In genomic region chr5:134512661-134512999, GRCh38 we compare ENCODE assay signal across 17 cellular contexts. TPM values are rescaled to one million over a fixed set of nuclear protein-coding genes. Genes with fewer than 3 reads are reported as not detected.
DNase-seq lines count a peak whose midpoint lies in the region; ATAC-seq, FAIRE-seq and TF ChIP-seq lines count a peak whose summit lies in the region.
"Had no signal": no experiment of that assay in that cellular context is flagged by ENCODE, and none has a peak within 500 bp of the region (broad histone marks: within the 10 kb centered on the region; RNA-seq: fewer than 3 reads in every experiment).

No MANE protein-coding gene starts in this region.

- no peak for TF ChIP-seq POLR2A in K562 (conservative IDR thresholded peaks at IDR 0.05)

- peaks cover 27% of the 10 kb centered on the region for H3K4me1 Mint-ChIP-seq in activated naive CD4-positive, alpha-beta T cell treated with anti-CD3 and anti-CD28 coated beads, Interleukin-2, amount 50 U/mL, for 24 hours
- H3K4me1 Mint-ChIP-seq in type B pancreatic cell (ENCODE audit: unreplicated experiment): peaks cover 13% of the 10 kb centered on the region

- H4K8ac ChIP-seq in mesendoderm (ENCODE audit: low read depth, low read length): no peak overlapping the region

- H3K9me1 ChIP-seq in K562 (ENCODE audit: control insufficient read depth, insufficient read depth, low read length): no peaks in the 10 kb centered on the region

- CTCF ChIA-PET in K562 (lab: Yijun Ruan, JAX; ENCODE audit: low intra/inter-chr PET ratio): interaction anchor here (0.6 to 1.2 kb wide), 2 partner anchors 101 to 220 kb away, joined by 3 to 4 read pairs; partner anchors contain the start of gene CDKN2AIPNL

- H2BK120ac ChIP-seq in mesendoderm (ENCODE audit: low read depth, low read length): peak overlapping the region; percentile 16

- H3K4me3 Mint-ChIP-seq in activated naive CD4-positive, alpha-beta T cell treated with anti-CD3 and anti-CD28 coated beads, Interleukin-2, amount 50 U/mL, for 24 hours: no peak overlapping the region
- no peak overlapping the region for H3K4me3 Mint-ChIP-seq in type B pancreatic cell

- H3K36me3 ChIP-seq in K562 (ENCODE audit: control insufficient read depth, insufficient read depth, low read length): no peaks in the 10 kb centered on the region
- H3K36me3 ChIP-seq in mesendoderm (ENCODE audit: control insufficient read depth, insufficient read depth, low read length): no peaks in the 10 kb centered on the region
- H3K36me3 ChIP-seq: brain microvascular endothelial cell, HAP-1, tibial artery had no signal

- H3K9me3 ChIP-seq in K562 (replicated peaks; ENCODE audit: control insufficient read depth, insufficient read depth, low read depth, low read length): no peaks in the 10 kb centered on the region
- H3K9me3 ChIP-seq: HAP-1, mucosa of descending colon, tibial artery had no signal

- H3K56ac ChIP-seq in mesendoderm (ENCODE audit: low read length): peak overlapping the region; percentile 80

- no peak for DNase-seq in activated naive CD4-positive, alpha-beta T cell treated with anti-CD3 and anti-CD28 coated beads, Interleukin-2, amount 50 U/mL, for 72 hours (ENCODE audit: low spot score in 2 of 2)
- DNase-seq in K562 (ENCODE audit: extremely low read depth in 1 of 4, low spot score in 3 of 4) (no peak), mesendoderm (no peak), type B pancreatic cell (ENCODE audit: extremely low spot score, unreplicated experiment) (no peak), superior temporal gyrus (ENCODE audit: extremely low spot score) (no peak)
- no peak for DNase-seq in activated CD8-positive, alpha-beta memory T cell treated with anti-CD3 and anti-CD28 coated beads, Interleukin-2, amount 50 U/mL, for 48 hours
- DNase-seq: activated CD4-positive, CD25-positive, alpha-beta regulatory T cell; activated T-cell treated with anti-CD3 and anti-CD28 coated beads, Interleukin-2, amount 50 U/mL, for 48 hours; brain microvascular endothelial cell; DMS79 treated with DMSO at 0.1 percent for 48 hours; NCI-H524 had no signal

- no peaks in the 10 kb centered on the region for H3K79me2 ChIP-seq in K562 (ENCODE audit: control insufficient read depth, insufficient read depth, low read length)
- H3K79me2 ChIP-seq in mesendoderm (ENCODE audit: control insufficient read depth, insufficient read depth, low read length): no peaks in the 10 kb centered on the region

- no peak overlapping the region for H3K4me2 ChIP-seq in K562 (ENCODE audit: insufficient read depth, low read length)
- no peak overlapping the region for H3K4me2 ChIP-seq in mesendoderm (ENCODE audit: low read length)

- intact Hi-C loops in K562 (cut with micrococcal nuclease): loop anchor here (5.0 kb wide), 1 partner anchor 100 kb away; the partner anchor contains the start of gene CDKN2AIPNL

- H3K27me3 ChIP-seq in K562 (ENCODE audit: control insufficient read depth in 2 of 2, insufficient read depth in 2 of 2, low read length in 2 of 2) (no peaks in the 10 kb centered on the region), mesendoderm (ENCODE audit: insufficient read depth, low read length, poor library complexity) (no peaks in the 10 kb centered on the region)
- H3K27me3 ChIP-seq: brain microvascular endothelial cell, tibial artery had no signal

- H3K18ac ChIP-seq in mesendoderm (ENCODE audit: low read length): peak overlapping the region; percentile 30

- in situ Hi-C loops in K562 (cut with MboI): loop anchor here (5.0 kb wide), 1 partner anchor 100 kb away; the partner anchor contains the start of gene CDKN2AIPNL

- H3K36me3 Mint-ChIP-seq in activated naive CD4-positive, alpha-beta T cell treated with anti-CD3 and anti-CD28 coated beads, Interleukin-2, amount 50 U/mL, for 24 hours: no peaks in the 10 kb centered on the region
- H3K36me3 Mint-ChIP-seq in activated naive CD4-positive, alpha-beta T cell treated with anti-CD3 and anti-CD28 coated beads, Interleukin-2, amount 50 U/mL, for 72 hours: no peaks in the 10 kb centered on the region
- H3K36me3 Mint-ChIP-seq in type B pancreatic cell: no peaks in the 10 kb centered on the region

- H3K23ac ChIP-seq in mesendoderm (ENCODE audit: low read length): no peak overlapping the region

- H2AFZ ChIP-seq in K562 (ENCODE audit: low read depth, low read length): peak overlapping the region; percentile 78

- no peaks in the 10 kb centered on the region for H4K20me1 ChIP-seq in K562 (replicated peaks; ENCODE audit: control insufficient read depth, insufficient read depth, low read length)

- TF ChIP-seq EP300 in K562 (IDR thresholded peaks at IDR 0.05; ENCODE audit: low read length): no peak

- no peak overlapping the region for H4K5ac ChIP-seq in mesendoderm (ENCODE audit: low read length)

- no peak for FAIRE-seq in K562 (lab: Jason Lieb, UNC)
- FAIRE-seq: endothelial cell of umbilical vein had no signal

- H3K4me3 ChIP-seq in K562 (no peak overlapping the region), mesendoderm (ENCODE audit: low read length) (no peak overlapping the region)
- H3K4me3 ChIP-seq: HAP-1, mucosa of descending colon, tibial artery had no signal

- peak overlapping the region; percentile 49 for H3K4ac ChIP-seq in mesendoderm (ENCODE audit: low read depth, low read length)

- no peak overlapping the region for H2BK15ac ChIP-seq in mesendoderm (replicated peaks; ENCODE audit: low read depth)

- peak overlapping the region; percentile 4 for H3K27ac Mint-ChIP-seq in activated naive CD4-positive, alpha-beta T cell treated with anti-CD3 and anti-CD28 coated beads, Interleukin-2, amount 50 U/mL, for 24 hours
- H3K27ac Mint-ChIP-seq in activated naive CD4-positive, alpha-beta T cell treated with anti-CD3 and anti-CD28 coated beads, Interleukin-2, amount 50 U/mL, for 72 hours: peak overlapping the region in 1 of 2 donors; percentile 57
- peak overlapping the region; percentile 89 for H3K27ac Mint-ChIP-seq in type B pancreatic cell

- peak overlapping the region; percentile 83 for H2BK5ac ChIP-seq in mesendoderm (ENCODE audit: low read length)

- POLR2A ChIA-PET in K562 (lab: Yijun Ruan, JAX): interaction anchor here (1.5 to 1.8 kb wide), 2 partner anchors 10 to 138 kb away, joined by 4 read pairs; no protein-coding TSS in a partner anchor

- H3K79me1 ChIP-seq in mesendoderm (ENCODE audit: low read length): no peaks in the 10 kb centered on the region

- no peaks in the 10 kb centered on the region for H3K9me3 Mint-ChIP-seq in activated naive CD4-positive, alpha-beta T cell treated with anti-CD3 and anti-CD28 coated beads, Interleukin-2, amount 50 U/mL, for 24 hours
- no peaks in the 10 kb centered on the region for H3K9me3 Mint-ChIP-seq in activated naive CD4-positive, alpha-beta T cell treated with anti-CD3 and anti-CD28 coated beads, Interleukin-2, amount 50 U/mL, for 72 hours
- H3K9me3 Mint-ChIP-seq in type B pancreatic cell: no peaks in the 10 kb centered on the region

- TF ChIP-seq CTCF in K562 (IDR thresholded peaks at IDR 0.05 in 2 of 3, conservative IDR thresholded peaks at IDR 0.05 in 1 of 3; ENCODE audit: insufficient read depth in 2 of 3, low read depth in 1 of 3, low read length in 3 of 3): no peak
- TF ChIP-seq CTCF in type B pancreatic cell (conservative IDR thresholded peaks at IDR 0.05): no peak

- H3K27me3 Mint-ChIP-seq in activated naive CD4-positive, alpha-beta T cell treated with anti-CD3 and anti-CD28 coated beads, Interleukin-2, amount 50 U/mL, for 24 hours: no peaks in the 10 kb centered on the region
- no peaks in the 10 kb centered on the region for H3K27me3 Mint-ChIP-seq in type B pancreatic cell

- WGBS in K562 (ENCODE audit: insufficient coverage, low coverage, missing lambda C conversion rate): 71% methylated on average over 4 of the region's 5 CpGs
- WGBS in mesendoderm (ENCODE audit: extremely low coverage, insufficient coverage, low lambda C conversion rate): no CpG with 5 or more reads among the region's 5 CpGs

- BruUV-seq in K562 (replicated peaks; lab: Mats Ljungman, UMichigan): no TSS peak

- H2AK5ac ChIP-seq in mesendoderm (ENCODE audit: low read length): peak overlapping the region; percentile 2

- no peak for ATAC-seq in activated naive CD4-positive, alpha-beta T cell treated with anti-CD3 and anti-CD28 coated beads, Interleukin-2, amount 50 U/mL, for 72 hours
- ATAC-seq in K562 (peak; percentile 10), HG03571 (IDR thresholded peaks at IDR 0.05; ENCODE audit: unreplicated experiment) (no peak)

- H3K4me1 ChIP-seq in K562 (replicated peaks in 1 of 2; ENCODE audit: control insufficient read depth in 2 of 2, insufficient read depth in 2 of 2, low read length in 2 of 2) (peaks cover 28 to 35% of the 10 kb centered on the region in 2 experiments), mesendoderm (ENCODE audit: control insufficient read depth, low read depth, low read length) (peaks cover 15% of the 10 kb centered on the region)
- H3K4me1 ChIP-seq: HAP-1 had no signal

- TF ChIP-seq RAD21 in K562 (CRISPR knock-in tag; conservative IDR thresholded peaks at IDR 0.05 in 1 of 2, IDR thresholded peaks at IDR 0.05 in 1 of 2): no peak

- H3K27ac ChIP-seq in K562 (ENCODE audit: extremely low read depth, low read depth, low read length) (peak overlapping the region; percentile 57; the same call in 2 of the 3 replicates), mesendoderm (ENCODE audit: low read depth, low read length) (peak overlapping the region; percentile 84)
- H3K27ac ChIP-seq: brain microvascular endothelial cell had no signal

- peak overlapping the region; percentile 37 to 77; a peak in 3 of 4 replicates for H3K9ac ChIP-seq in K562 (ENCODE audit: insufficient read depth in 1 of 2, low read depth in 2 of 2, low read length in 2 of 2)
- peak overlapping the region; percentile 37 for H3K9ac ChIP-seq in mesendoderm (ENCODE audit: low read length)

RNA-seq across cellular contexts. Expression of gene JADE2, which starts 12.8 kb away (rescaled TPM):
- 10 to 100 TPM; 73.4 to 80.8 TPM for total RNA-seq in activated naive CD4-positive, alpha-beta T cell treated with anti-CD3 and anti-CD28 coated beads, Interleukin-2, amount 50 U/mL, for 72 hours
- total RNA-seq in K562 (2011; cell fraction: chromatin; rRNA removed; ENCODE audit: low replicate concordance): 12.7 and 26.6 TPM in 2 replicates
- total RNA-seq in K562 (2011; cell fraction: nucleolus; rRNA removed): 12.9 and 14.5 TPM in 2 replicates
- 7.6 and 9.2 TPM in 2 replicates for total RNA-seq in K562 (2011; cell fraction: nucleoplasm; rRNA removed)
- total RNA-seq in K562 (2014; rRNA removed): 14.5 and 22.8 TPM in 2 replicates
- total RNA-seq in K562 (2014; rRNA removed; fragmentation: Illumina TruSeq; extraction: Trizol): 6.9 and 8.3 TPM in 2 replicates
- 13.7 and 14.1 TPM in 2 replicates for total RNA-seq in K562 (2015; rRNA removed; fragmentation: Illumina TruSeq; extraction: Trizol)
- total RNA-seq in K562 (2021): 22.2 and 23.3 TPM in 2 replicates
- 8.8 and 9.4 TPM in 2 replicates for polyA plus RNA-seq in K562 (2011; rRNA removed)
- polyA plus RNA-seq in K562 (2011; cell fraction: cytosol; rRNA removed): 7.8 and 14.9 TPM in 2 replicates
- polyA plus RNA-seq in K562 (2011; cell fraction: nucleus; rRNA removed): 10.6 and 18.6 TPM in 2 replicates
- polyA plus RNA-seq in K562 (2012): 9.5 and 15.4 TPM in 2 replicates
- polyA plus RNA-seq in K562 (2014; fragmentation: Illumina TruSeq; extraction: Trizol): 9.1 and 10.9 TPM in 2 replicates
- polyA plus RNA-seq in K562 (2014; fragmentation: Nextera tagmentation; extraction: Ambion mirVana): under 1 TPM; 0.50 to 0.55 TPM
- 6.0 and 10.8 TPM in 2 replicates for polyA plus RNA-seq in K562 (2014; rRNA removed)
- polyA minus RNA-seq in K562 (2011; rRNA and poly(A)+ RNA removed): 11.5 and 14.4 TPM in 2 replicates
- polyA minus RNA-seq in K562 (2011; cell fraction: cytosol; rRNA and poly(A)+ RNA removed): 13.0 and 13.2 TPM in 2 replicates
- 9.4 TPM in 2 replicates for polyA minus RNA-seq in K562 (2011; cell fraction: nucleus; rRNA and poly(A)+ RNA removed)
- polyA plus RNA-seq in mesendoderm (2013, experiment 1 of 2): 36.2 TPM
- polyA plus RNA-seq in mesendoderm (2013, experiment 2 of 2): 36.7 TPM
- 10.8 and 29.8 TPM in 2 replicates for total RNA-seq in type B pancreatic cell (ENCODE audit: low replicate concordance)
